ENCODE assay signal across 10 cellular contexts in the genomic region with DNA sequence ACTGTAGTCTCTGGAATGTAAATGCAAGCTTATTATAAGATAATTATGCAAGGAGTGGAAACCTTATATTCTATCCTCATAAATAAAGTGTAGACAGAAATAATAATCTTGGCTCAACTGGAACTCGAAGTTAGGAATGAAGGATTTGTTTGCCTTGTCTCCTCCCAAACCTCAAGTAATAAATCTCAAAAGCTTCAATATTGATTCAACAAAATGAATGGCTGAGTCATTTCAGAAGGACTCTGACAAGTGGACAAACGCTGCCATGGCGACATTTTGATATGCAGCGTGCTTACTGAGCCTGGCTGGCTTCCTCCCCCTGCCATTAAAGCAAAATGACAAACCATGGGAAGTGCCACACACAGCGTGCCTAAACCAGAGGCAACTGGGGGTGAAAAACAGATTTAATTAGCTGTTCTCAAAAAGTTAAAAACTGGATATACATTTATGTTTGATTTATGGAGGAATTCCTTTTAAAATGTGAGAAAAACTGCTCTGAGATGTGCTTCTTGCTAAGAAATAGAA. TPM values are rescaled to one million over a fixed set of nuclear protein-coding genes. Genes with fewer than 3 reads are reported as not detected.
A peak's percentile ranks its signal among the peaks of the same experiment; 100 is the strongest.
DNase-seq lines count a peak whose midpoint lies in the region; ATAC-seq and TF ChIP-seq lines count a peak whose summit lies in the region.
"Had no signal": no experiment of that assay in that cellular context is flagged by ENCODE, and none has a peak within 500 bp of the region (broad histone marks: within the 10 kb centered on the region; RNA-seq: fewer than 3 reads in every experiment).

No MANE protein-coding gene starts in this region.

- H3K9me3 ChIP-seq in endocrine pancreas (ENCODE audit: control insufficient read depth, low read length) (no peaks in the 10 kb centered on the region), upper lobe of left lung (no peaks in the 10 kb centered on the region), T-helper 17 cell (ENCODE audit: control insufficient read depth, low read length, poor library complexity, severe bottlenecking) (no peaks in the 10 kb centered on the region)

- H3K27me3 ChIP-seq in endocrine pancreas (ENCODE audit: control insufficient read depth, insufficient read depth, low read length) (no peaks in the 10 kb centered on the region), upper lobe of left lung (no peaks in the 10 kb centered on the region)

- no peak overlapping the region for H3K27ac Mint-ChIP-seq in T-helper 17 cell
- H3K27ac Mint-ChIP-seq: activated T-helper 1 cell treated with anti-CD3 and anti-CD28 coated beads, Interleukin-12 subunit alpha, Interleukin-12 subunit beta, Interleukin-2, Interleukin-4 antibody, amounts not matched to agents 30 ng/mL and 10 ng/mL and 1 ng/mL, durations not matched to agents 14 hours and 24 hours and 36 hours; T-cell had no signal

- no peak for TF ChIP-seq POLR2A in upper lobe of left lung (IDR thresholded peaks at IDR 0.05)

- no peak overlapping the region for H3K4me3 Mint-ChIP-seq in T-helper 17 cell
- H3K4me3 Mint-ChIP-seq: activated T-helper 1 cell treated with anti-CD3 and anti-CD28 coated beads, Interleukin-12 subunit alpha, Interleukin-12 subunit beta, Interleukin-2, Interleukin-4 antibody, amounts not matched to agents 30 ng/mL and 10 ng/mL and 1 ng/mL, durations not matched to agents 14 hours and 24 hours and 36 hours; T-cell had no signal

- H3K36me3 Mint-ChIP-seq in T-helper 17 cell (ENCODE audit: low read depth): no peaks in the 10 kb centered on the region
- H3K36me3 Mint-ChIP-seq: T-cell had no signal

- peaks cover 2% of the 10 kb centered on the region for H3K4me1 Mint-ChIP-seq in T-helper 17 cell
- H3K4me1 Mint-ChIP-seq: T-cell had no signal

- no peak overlapping the region for H3K9ac ChIP-seq in endocrine pancreas (ENCODE audit: control insufficient read depth, insufficient read depth, low read length)

- TF ChIP-seq CTCF in upper lobe of left lung (IDR thresholded peaks at IDR 0.05): no peak

- DNase-seq in NCI-H446 treated with DMSO at 0.1 percent for 48 hours (lab: John Stamatoyannopoulos, UW) (peak; percentile 3), NCI-H446 (lab: John Stamatoyannopoulos, UW) (no peak), NCI-H345 (lab: John Stamatoyannopoulos, UW) (peak; percentile 79), upper lobe of left lung (peak in 1 of 2 donors; percentile 87), activated gamma-delta T cell treated with Interleukin-2 at 50 U/mL for 16 hours (no peak), T-helper 17 cell (no peak)
- DNase-seq: T-cell had no signal

- peak; percentile 51 to 78 for ATAC-seq in upper lobe of left lung (ENCODE audit: low FRiP score in 2 of 2)
- ATAC-seq in HG02840 (IDR thresholded peaks at IDR 0.05; ENCODE audit: low FRiP score, unreplicated experiment): no peak
- ATAC-seq in T-helper 17 cell: no peak
- ATAC-seq: T-cell had no signal

- H3K4me3 ChIP-seq in endocrine pancreas (ENCODE audit: control insufficient read depth, insufficient read depth, low read length) (peak overlapping the region; percentile 64), upper lobe of left lung (no peak overlapping the region)

- H3K4me1 ChIP-seq in endocrine pancreas (ENCODE audit: control insufficient read depth, insufficient read depth, low read length): peaks cover 5% of the 10 kb centered on the region
- peaks cover 0 to 8% (median 0%) of the 10 kb centered on the region in 4 donors for H3K4me1 ChIP-seq in upper lobe of left lung

- 34 to 41% methylated on average over 5 of the region's 5 CpGs for WGBS in upper lobe of left lung, 2 donors

- H3K36me3 ChIP-seq in endocrine pancreas (ENCODE audit: control insufficient read depth, insufficient read depth, low read length) (no peaks in the 10 kb centered on the region), upper lobe of left lung (no peaks in the 10 kb centered on the region)

- peak in 1 of 4 donors; percentile 62 for TF ChIP-seq EP300 in upper lobe of left lung (IDR thresholded peaks at IDR 0.05)

- peaks cover 58% of the 10 kb centered on the region for H3K27me3 Mint-ChIP-seq in T-helper 17 cell

- H3K27ac ChIP-seq in upper lobe of left lung: peak overlapping the region in 1 of 4 donors; percentile 46

RNA-seq across cellular contexts. Expression of gene ADGRV1, which starts 10.5 kb away (rescaled TPM):
- total RNA-seq in upper lobe of left lung: 100 to 1,000 TPM in 2 of 6 donors, 10 to 100 TPM in 4; 22.3 to 129 (median 60.4) TPM
- total RNA-seq in T-helper 17 cell: under 1 TPM; 0.44 to 0.52 TPM

RNA-seq across cellular contexts. Expression of gene LYSMD3, which starts 18.7 kb away (rescaled TPM):
- total RNA-seq in upper lobe of left lung: 10 to 100 TPM in 4 of 6 donors, 1 to 10 TPM in 2; 4.2 to 37.5 (median 18.9) TPM
- 10 to 100 TPM; 17.8 to 24.7 TPM for total RNA-seq in T-helper 17 cell

Comparison
In these comparisons a context has a peak if more than half of its experiments do, and no peak if none do; other contexts are left out.
1. DNase-seq: peak in NCI-H446 treated with DMSO at 0.1 percent for 48 hours (single experiment) and NCI-H345 (single experiment); none in NCI-H446 (0 of 2), activated gamma-delta T cell treated with Interleukin-2 at 50 U/mL for 16 hours (single experiment) and T-helper 17 cell (0 of 3).
2. ATAC-seq: peak in upper lobe of left lung (2 of 2); none in HG02840 (single experiment) and T-helper 17 cell (single experiment).
3. RNA of gene ADGRV1, which starts 10.5 kb away (total RNA-seq): 22.3 to 129 TPM in upper lobe of left lung; 0.44 to 0.52 TPM in T-helper 17 cell; every median in the first group is over 10 times any median in the second.